Comparison of ENCODE assay signal across 8 cellular contexts in the genomic region with DNA sequence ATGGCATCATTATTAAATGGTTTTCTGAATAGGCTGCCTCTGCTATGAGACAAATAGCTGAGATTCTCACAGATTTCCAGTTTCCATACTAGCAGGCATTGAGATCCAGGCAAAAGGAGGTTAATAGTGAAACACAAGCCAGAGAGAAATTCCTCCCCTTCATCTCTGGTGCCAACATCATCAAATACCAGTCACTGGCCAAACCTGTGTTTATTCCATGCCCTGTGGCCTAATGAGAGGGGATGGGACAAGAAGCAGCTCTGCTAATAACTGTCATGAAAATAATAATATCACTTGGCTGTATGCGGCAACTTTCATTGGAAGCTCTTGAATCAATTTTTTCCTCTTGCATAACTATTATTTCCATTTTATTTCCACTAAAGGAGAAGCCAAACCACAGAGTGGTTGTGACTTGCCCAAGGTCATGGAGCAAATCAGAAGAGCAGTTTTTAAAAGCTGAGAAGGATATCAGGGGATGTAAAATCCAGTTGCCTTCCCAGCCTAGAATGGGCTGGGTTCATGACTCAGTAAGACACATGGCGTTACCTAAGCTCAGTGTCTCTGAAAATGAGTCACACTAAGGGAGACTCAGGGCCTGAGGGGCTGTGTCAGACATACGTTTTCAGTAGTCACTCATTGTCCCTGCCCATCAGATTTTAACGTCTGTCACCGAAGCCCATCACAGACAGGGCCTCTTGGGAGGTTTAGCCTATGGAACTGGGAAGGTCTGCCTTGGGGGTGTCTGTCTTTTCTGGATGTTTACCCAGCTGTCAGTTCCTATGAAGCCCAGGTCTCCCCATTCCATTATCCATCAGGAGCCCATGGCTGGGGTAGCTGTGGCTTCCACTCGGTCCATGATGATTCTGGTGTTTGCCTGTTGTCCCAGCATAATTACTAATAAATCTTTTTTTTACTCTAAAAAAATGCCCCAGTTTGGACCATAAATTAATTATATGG.
DNase-seq lines count a peak whose midpoint lies in the region; ATAC-seq, FAIRE-seq and TF ChIP-seq lines count a peak whose summit lies in the region.

No MANE protein-coding gene starts in this region.

- H3K27me3 Mint-ChIP-seq in activated CD4-positive, alpha-beta memory T cell treated with anti-CD3 and anti-CD28 coated beads for 36 hours = no peaks in the 10 kb centered on the region
- H3K27me3 Mint-ChIP-seq in activated CD4-positive, alpha-beta memory T cell treated with anti-CD3 and anti-CD28 coated beads, Interleukin-2, amount 10 ng/mL, durations not matched to agents 7 days and 5 days = no peaks in the 10 kb centered on the region

- H3K4me1 ChIP-seq in K562 (replicated peaks in 1 of 2; ENCODE audit: control insufficient read depth in 2 of 2, insufficient read depth in 2 of 2, low read length in 2 of 2) (peaks cover 0 to 14% of the 10 kb centered on the region in 2 experiments; a peak in 3 of 5 replicates), osteoblast (ENCODE audit: insufficient read depth, low read length) (peaks cover 22% of the 10 kb centered on the region)

- H4K20me1 ChIP-seq in K562 (replicated peaks; ENCODE audit: control insufficient read depth, insufficient read depth, low read length) (no peaks in the 10 kb centered on the region), osteoblast (ENCODE audit: insufficient read depth, low read length) (no peaks in the 10 kb centered on the region)

- in situ Hi-C loops in K562 (cut with MboI) = no loop called here

- no peak overlapping the region for H3K4me2 ChIP-seq in K562 (ENCODE audit: insufficient read depth, low read length)
- H3K4me2 ChIP-seq in osteoblast (ENCODE audit: insufficient read depth, low read length) = peak overlapping the region; percentile 34

- no peaks in the 10 kb centered on the region for H3K36me3 Mint-ChIP-seq in activated CD4-positive, alpha-beta memory T cell treated with anti-CD3 and anti-CD28 coated beads for 36 hours
- no peaks in the 10 kb centered on the region for H3K36me3 Mint-ChIP-seq in activated CD4-positive, alpha-beta memory T cell treated with anti-CD3 and anti-CD28 coated beads, Interleukin-2, amount 10 ng/mL, durations not matched to agents 7 days and 5 days (ENCODE audit: low read depth)

- DNase-seq in activated CD4-positive, alpha-beta memory T cell treated with anti-CD3 and anti-CD28 coated beads for 36 hours = peak; percentile 13
- DNase-seq in activated CD4-positive, alpha-beta memory T cell treated with anti-CD3 and anti-CD28 coated beads, Interleukin-2, amount 10 ng/mL, durations not matched to agents 7 days and 5 days = no peak
- DNase-seq in K562 (ENCODE audit: extremely low read depth in 1 of 4, low spot score in 3 of 4) = peak; percentile 21 to 61 (median 36)
- DNase-seq in osteoblast (ENCODE audit: insufficient read length, low spot score, missing footprints) = peak; percentile 83
- DNase-seq in stimulated activated naive CD4-positive, alpha-beta T cell treated with Interleukin-2 at 50 U/mL for 16 hours (lab: John Stamatoyannopoulos, UW) = no peak
- no peak for DNase-seq in NCI-H2029 treated with DMSO at 0.1 percent for 48 hours (lab: John Stamatoyannopoulos, UW)
- DNase-seq in stimulated activated CD4-positive, alpha-beta T cell treated with anti-CD3 and anti-CD28 coated beads, Interleukin-12 subunit alpha, Interleukin-12 subunit beta, amount 100 ng/mL, for 4 hours = no peak

- no peaks in the 10 kb centered on the region for H3K9me1 ChIP-seq in K562 (ENCODE audit: control insufficient read depth, insufficient read depth, low read length)

- no peak for TF ChIP-seq RAD21 in K562 (CRISPR knock-in tag; conservative IDR thresholded peaks at IDR 0.05 in 1 of 2, IDR thresholded peaks at IDR 0.05 in 1 of 2)

- no peaks in the 10 kb centered on the region for H3K27me3 ChIP-seq in K562 (ENCODE audit: control insufficient read depth in 2 of 2, insufficient read depth in 2 of 2, low read length in 2 of 2)
- H3K27me3 ChIP-seq in osteoblast (ENCODE audit: insufficient read depth, low read length) = no peaks in the 10 kb centered on the region

- TF ChIP-seq CTCF in K562 (IDR thresholded peaks at IDR 0.05 in 2 of 3, conservative IDR thresholded peaks at IDR 0.05 in 1 of 3; ENCODE audit: insufficient read depth in 2 of 3, low read depth in 1 of 3, low read length in 3 of 3) = no peak
- no peak for TF ChIP-seq CTCF in osteoblast (IDR thresholded peaks at IDR 0.05; ENCODE audit: extremely low read depth, low read depth, low read length)

- H3K4me3 ChIP-seq in K562 (no peak overlapping the region), osteoblast (ENCODE audit: insufficient read depth, low read length) (no peak overlapping the region)

- no peak for TF ChIP-seq EP300 in K562 (IDR thresholded peaks at IDR 0.05; ENCODE audit: low read length)

- POLR2A ChIA-PET in activated CD4-positive, alpha-beta memory T cell treated with anti-CD3 and anti-CD28 coated beads for 36 hours (lab: Charles Lee) = no interaction called here
- POLR2A ChIA-PET in activated CD4-positive, alpha-beta memory T cell treated with anti-CD3 and anti-CD28 coated beads, Interleukin-2, amount 10 ng/mL, durations not matched to agents 7 days and 5 days (lab: Charles Lee) = no interaction called here
- POLR2A ChIA-PET in K562 (lab: Yijun Ruan, JAX) = interaction anchor here (0.9 to 1.9 kb wide), 3 partner anchors 11 to 15 kb away, joined by 3 to 4 read pairs (median 3); no protein-coding TSS in a partner anchor

- H3K9me3 ChIP-seq in K562 (replicated peaks; ENCODE audit: control insufficient read depth, insufficient read depth, low read depth, low read length) (no peaks in the 10 kb centered on the region), osteoblast (ENCODE audit: low read depth, low read length) (no peaks in the 10 kb centered on the region)

- peak; percentile 71 for FAIRE-seq in K562 (lab: Jason Lieb, UNC)

- no peak for TF ChIP-seq POLR2A in K562 (conservative IDR thresholded peaks at IDR 0.05)

- no peaks in the 10 kb centered on the region for H3K9me3 Mint-ChIP-seq in activated CD4-positive, alpha-beta memory T cell treated with anti-CD3 and anti-CD28 coated beads for 36 hours
- no peaks in the 10 kb centered on the region for H3K9me3 Mint-ChIP-seq in activated CD4-positive, alpha-beta memory T cell treated with anti-CD3 and anti-CD28 coated beads, Interleukin-2, amount 10 ng/mL, durations not matched to agents 7 days and 5 days

- H3K27ac ChIP-seq in K562 (ENCODE audit: extremely low read depth, low read depth, low read length) (no peak overlapping the region), osteoblast (ENCODE audit: low read depth, low read length) (peak overlapping the region; percentile 39)

- H3K79me2 ChIP-seq in K562 (ENCODE audit: control insufficient read depth, insufficient read depth, low read length) (no peaks in the 10 kb centered on the region), osteoblast (ENCODE audit: insufficient read depth, low read length) (no peaks in the 10 kb centered on the region)

- H3K4me3 Mint-ChIP-seq in activated CD4-positive, alpha-beta memory T cell treated with anti-CD3 and anti-CD28 coated beads for 36 hours = no peak overlapping the region
- H3K4me3 Mint-ChIP-seq in activated CD4-positive, alpha-beta memory T cell treated with anti-CD3 and anti-CD28 coated beads, Interleukin-2, amount 10 ng/mL, durations not matched to agents 7 days and 5 days = no peak overlapping the region

- H3K27ac Mint-ChIP-seq in activated CD4-positive, alpha-beta memory T cell treated with anti-CD3 and anti-CD28 coated beads for 36 hours = no peak overlapping the region
- H3K27ac Mint-ChIP-seq in activated CD4-positive, alpha-beta memory T cell treated with anti-CD3 and anti-CD28 coated beads, Interleukin-2, amount 10 ng/mL, durations not matched to agents 7 days and 5 days = no peak overlapping the region

- ATAC-seq in HG03108 (IDR thresholded peaks at IDR 0.05; ENCODE audit: unreplicated experiment) (peak; percentile 27), K562 (peak; percentile 80)

- intact Hi-C loops in activated CD4-positive, alpha-beta memory T cell treated with anti-CD3 and anti-CD28 coated beads for 36 hours (cut with micrococcal nuclease) = loop anchor here (5.0 kb wide), 1 partner anchor 41 kb away; no protein-coding TSS in a partner anchor
- intact Hi-C loops in K562 (cut with micrococcal nuclease) = no loop called here

- CTCF ChIA-PET in activated CD4-positive, alpha-beta memory T cell treated with anti-CD3 and anti-CD28 coated beads for 36 hours (lab: Charles Lee) = interaction anchor here (0.7 to 1.9 kb wide), 2 partner anchors 39 to 150 kb away, joined by 4 to 9 read pairs; no protein-coding TSS in a partner anchor
- CTCF ChIA-PET in activated CD4-positive, alpha-beta memory T cell treated with anti-CD3 and anti-CD28 coated beads, Interleukin-2, amount 10 ng/mL, durations not matched to agents 7 days and 5 days (lab: Charles Lee) = no interaction called here
- CTCF ChIA-PET in K562 (lab: Yijun Ruan, JAX; ENCODE audit: low intra/inter-chr PET ratio) = no interaction called here

- H3K9ac ChIP-seq in K562 (ENCODE audit: insufficient read depth in 1 of 2, low read depth in 2 of 2, low read length in 2 of 2) = no peak overlapping the region

- H3K36me3 ChIP-seq in K562 (ENCODE audit: control insufficient read depth, insufficient read depth, low read length) = no peaks in the 10 kb centered on the region
- no peaks in the 10 kb centered on the region for H3K36me3 ChIP-seq in osteoblast (ENCODE audit: insufficient read depth, low read length)

- H2AFZ ChIP-seq in K562 (ENCODE audit: low read depth, low read length) (peak overlapping the region; percentile 55), osteoblast (ENCODE audit: low read length) (peak overlapping the region; percentile 11)

- 28% methylated on average over 6 of the region's 6 CpGs for WGBS in K562 (ENCODE audit: insufficient coverage, low coverage, missing lambda C conversion rate)

- BruUV-seq in K562 (replicated peaks; lab: Mats Ljungman, UMichigan) = no TSS peak

- peaks cover 14% of the 10 kb centered on the region for H3K4me1 Mint-ChIP-seq in activated CD4-positive, alpha-beta memory T cell treated with anti-CD3 and anti-CD28 coated beads for 36 hours (ENCODE audit: low read depth)
- H3K4me1 Mint-ChIP-seq in activated CD4-positive, alpha-beta memory T cell treated with anti-CD3 and anti-CD28 coated beads, Interleukin-2, amount 10 ng/mL, durations not matched to agents 7 days and 5 days = peaks cover 19% of the 10 kb centered on the region

TF ChIP-seq in K562, 482 proteins besides CTCF, POLR2A, EP300 and RAD21 (continues in another document):
- TF ChIP-seq FOXM1 (IDR thresholded peaks at IDR 0.05; ENCODE audit: low read depth) = no peak
- no peak for TF ChIP-seq FOXM1 (CRISPR knock-in tag; IDR thresholded peaks at IDR 0.05; ENCODE audit: low read depth)
- TF ChIP-seq, protein P1, sequence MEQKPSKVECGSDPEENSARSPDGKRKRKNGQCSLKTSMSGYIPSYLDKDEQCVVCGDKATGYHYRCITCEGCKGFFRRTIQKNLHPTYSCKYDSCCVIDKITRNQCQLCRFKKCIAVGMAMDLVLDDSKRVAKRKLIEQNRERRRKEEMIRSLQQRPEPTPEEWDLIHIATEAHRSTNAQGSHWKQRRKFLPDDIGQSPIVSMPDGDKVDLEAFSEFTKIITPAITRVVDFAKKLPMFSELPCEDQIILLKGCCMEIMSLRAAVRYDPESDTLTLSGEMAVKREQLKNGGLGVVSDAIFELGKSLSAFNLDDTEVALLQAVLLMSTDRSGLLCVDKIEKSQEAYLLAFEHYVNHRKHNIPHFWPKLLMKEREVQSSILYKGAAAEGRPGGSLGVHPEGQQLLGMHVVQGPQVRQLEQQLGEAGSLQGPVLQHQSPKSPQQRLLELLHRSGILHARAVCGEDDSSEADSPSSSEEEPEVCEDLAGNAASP (IDR thresholded peaks at IDR 0.05) = no peak

Comparison
In these comparisons a context has a peak if more than half of its experiments do, and no peak if none do; other contexts are left out.
1. DNase-seq: peak in activated CD4-positive, alpha-beta memory T cell treated with anti-CD3 and anti-CD28 coated beads for 36 hours (single experiment), K562 (4 of 4) and osteoblast (single experiment); none in activated CD4-positive, alpha-beta memory T cell treated with anti-CD3 and anti-CD28 coated beads, Interleukin-2, amount 10 ng/mL, durations not matched to agents 7 days and 5 days (single experiment), stimulated activated naive CD4-positive, alpha-beta T cell treated with Interleukin-2 at 50 U/mL for 16 hours (single experiment), NCI-H2029 treated with DMSO at 0.1 percent for 48 hours (single experiment) and stimulated activated CD4-positive, alpha-beta T cell treated with anti-CD3 and anti-CD28 coated beads, Interleukin-12 subunit alpha, Interleukin-12 subunit beta, amount 100 ng/mL, for 4 hours (single experiment).